ENCODE assay signal across 19 cellular contexts in genomic region chr2:28321426-28321825, GRCh38.
A peak's percentile ranks its signal among the peaks of the same experiment; 100 is the strongest.
DNase-seq lines count a peak whose midpoint lies in the region; ATAC-seq and TF ChIP-seq lines count a peak whose summit lies in the region.
"Had no signal": no experiment of that assay in that cellular context is flagged by ENCODE, and none has a peak within 500 bp of the region (broad histone marks: within the 10 kb centered on the region; RNA-seq: fewer than 3 reads in every experiment).

No MANE protein-coding gene starts in this region.

- peaks cover 7% of the 10 kb centered on the region for H3K9me1 ChIP-seq in IMR-90 (ENCODE audit: insufficient read depth, low read length)

- H3K36me3 ChIP-seq in IMR-90 (ENCODE audit: control insufficient read depth, insufficient read depth, low read length) (no peaks in the 10 kb centered on the region), ectodermal cell (ENCODE audit: control insufficient read depth, insufficient read depth, low read length) (no peaks in the 10 kb centered on the region), breast epithelium (no peaks in the 10 kb centered on the region)
- H3K36me3 ChIP-seq: tibial artery had no signal

- 60% methylated on average over 1 of the region's 4 CpGs; no CpG with 5 or more reads in 1 of the 2 experiments for WGBS in IMR-90 (ENCODE audit: extremely low coverage in 2 of 2, insufficient read length in 1 of 2), 2 experiments
- whole genome bisulfite sequencing in ectodermal cell, 2 experiments: 11% methylated on average over 4 of the region's 4 CpGs

- intact Hi-C loops in IMR-90 (cut with micrococcal nuclease) (no loop called here), breast epithelium (cut with DNase I; ENCODE audit: low total_unique reads) (no loop called here)

- no peak for TF ChIP-seq CTCF in IMR-90 (conservative IDR thresholded peaks at IDR 0.05; ENCODE audit: low read depth, low read length)
- TF ChIP-seq CTCF in breast epithelium (IDR thresholded peaks at IDR 0.05): no peak

- no peak overlapping the region for H4K8ac ChIP-seq in IMR-90 (ENCODE audit: low read depth in 2 of 2, low read length in 2 of 2)

- H3K23ac ChIP-seq in IMR-90 (ENCODE audit: low read depth, low read length): no peak overlapping the region

- H3K4me3 ChIP-seq in IMR-90 (ENCODE audit: insufficient read depth, low read depth, low read length): no peak overlapping the region
- no peak overlapping the region for H3K4me3 ChIP-seq in ectodermal cell (ENCODE audit: insufficient read depth, low read depth, low read length)
- H3K4me3 ChIP-seq in breast epithelium: no peak overlapping the region
- H3K4me3 ChIP-seq: adrenal gland, K562, left lung, tibial artery had no signal

- H2AK9ac ChIP-seq in IMR-90 (replicated peaks; ENCODE audit: low read depth, low read length, poor library complexity): no peak overlapping the region

- ATAC-seq in IMR-90 (ENCODE audit: low read depth) (no peak), GM21576 (IDR thresholded peaks at IDR 0.05; ENCODE audit: unreplicated experiment) (no peak)
- ATAC-seq: K562; left lung; stimulated activated effector memory CD8-positive, alpha-beta T cell treated with anti-CD3 and anti-CD28 coated beads, Interleukin-12 subunit alpha, Interleukin-12 subunit beta, amount 100 ng/mL, for 72 hours; T-helper 17 cell had no signal

- peak overlapping the region; percentile 4; the same call in 1 of the 2 replicates for H2BK120ac ChIP-seq in IMR-90 (ENCODE audit: low read depth, low read length)

- H3K79me1 ChIP-seq in IMR-90 (ENCODE audit: low read depth in 1 of 2, low read length in 2 of 2): no peaks in the 10 kb centered on the region

- no peaks in the 10 kb centered on the region for H3K27me3 ChIP-seq in IMR-90 (ENCODE audit: control insufficient read depth, insufficient read depth, low read length)
- H3K27me3 ChIP-seq in ectodermal cell (ENCODE audit: control insufficient read depth, insufficient read depth, low read length, poor library complexity, severe bottlenecking): no peaks in the 10 kb centered on the region
- H3K27me3 ChIP-seq in breast epithelium: no peaks in the 10 kb centered on the region
- H3K27me3 ChIP-seq: adrenal gland, left lung, tibial artery had no signal

- H3K56ac ChIP-seq in IMR-90 (ENCODE audit: extremely low read depth, insufficient read depth, low read length): no peak overlapping the region

- peak; percentile 59 for DNase-seq in IMR-90
- peak; percentile 45 for DNase-seq in iPS-NIHi7 (ENCODE audit: extremely low spot score)
- peak; percentile 28 for DNase-seq in stromal cell of bone marrow (ENCODE audit: low read depth)
- no peak for DNase-seq in breast epithelium (ENCODE audit: low spot score in 2 of 2)
- no peak for DNase-seq in NCI-H748 (lab: John Stamatoyannopoulos, UW; ENCODE audit: unreplicated experiment)
- DNase-seq: activated B cell treated with CpG ODN at 0.5 μM for 24 hours, DMS53, left lung, NCI-H524, OCI-M1, SIG-M5, T-helper 17 cell, tibial artery had no signal

- dilution Hi-C loops in IMR-90 (cut with HindIII; ENCODE audit: low sequenced_read_pairs, unreplicated experiment): no loop called here

- H2AFZ ChIP-seq in IMR-90 (replicated peaks; ENCODE audit: low read length, poor library complexity): no peak overlapping the region

- no peak overlapping the region for H4K5ac ChIP-seq in IMR-90 (ENCODE audit: low read depth, low read length)

- no peak overlapping the region; the same call in 1 of the 2 replicates for H3K4ac ChIP-seq in IMR-90 (ENCODE audit: low read depth, low read length)

- no peak for TF ChIP-seq RAD21 in IMR-90 (IDR thresholded peaks at IDR 0.05; ENCODE audit: low read length)

- H3K18ac ChIP-seq in IMR-90 (ENCODE audit: low read depth, low read length): no peak overlapping the region

- CTCF ChIA-PET in IMR-90 (lab: Yijun Ruan, JAX): no interaction called here

- no peak overlapping the region for H2BK15ac ChIP-seq in IMR-90 (ENCODE audit: low read depth, low read length)

- H3K27ac ChIP-seq in IMR-90 (ENCODE audit: insufficient read depth, low read length) (no peak overlapping the region), ectodermal cell (ENCODE audit: insufficient read depth, low read depth, low read length, poor library complexity, severe bottlenecking) (peak overlapping the region; percentile 71), breast epithelium (peak overlapping the region in 1 of 2 donors; percentile 20)
- H3K27ac ChIP-seq: adrenal gland, C4-2B, left lung had no signal

- 0 out of 2 replicates have a peak overlapping the region, but pooled peaks have one; percentile 0 for H3K14ac ChIP-seq in IMR-90 (replicated peaks; ENCODE audit: low read depth, low read length)

- H4K20me1 ChIP-seq in IMR-90 (ENCODE audit: insufficient read depth, low read length): no peaks in the 10 kb centered on the region

- H2BK5ac ChIP-seq in IMR-90 (ENCODE audit: low read depth, low read length, poor library complexity, severe bottlenecking): no peak overlapping the region

- H3K4me2 ChIP-seq in IMR-90 (ENCODE audit: low read depth, low read length): no peak overlapping the region

- in situ Hi-C loops in IMR-90 (cut with MboI; ENCODE audit: low sequenced_read_pairs): no loop called here

- TF ChIP-seq POLR2A in IMR-90 (IDR thresholded peaks at IDR 0.05; ENCODE audit: low read depth, low read length) (no peak), breast epithelium (IDR thresholded peaks at IDR 0.05) (no peak)

- BruUV-seq in IMR-90 (replicated peaks; lab: Mats Ljungman, UMichigan): no TSS peak

- 0 out of 2 replicates have a peak overlapping the region, but pooled peaks have one; percentile 2 for H4K91ac ChIP-seq in IMR-90 (ENCODE audit: insufficient read depth, low read depth, low read length)

- H2AK5ac ChIP-seq in IMR-90 (ENCODE audit: low read depth, low read length): peak overlapping the region; percentile 5; the same call in 1 of the 2 replicates

- H3K4me1 ChIP-seq in IMR-90 (ENCODE audit: control insufficient read depth, insufficient read depth, low read length): peaks cover 16% of the 10 kb centered on the region
- peaks cover 65% of the 10 kb centered on the region for H3K4me1 ChIP-seq in ectodermal cell (ENCODE audit: control insufficient read depth, insufficient read depth, low read length)
- no peaks in the 10 kb centered on the region for H3K4me1 ChIP-seq in breast epithelium

- no peak overlapping the region for H2BK20ac ChIP-seq in IMR-90 (ENCODE audit: low read depth, low read length)

- H3K9me3 ChIP-seq in IMR-90 (ENCODE audit: control insufficient read depth, insufficient read depth, low read length) (no peaks in the 10 kb centered on the region), ectodermal cell (ENCODE audit: control insufficient read depth, low read length) (no peaks in the 10 kb centered on the region), breast epithelium (no peaks in the 10 kb centered on the region)
- H3K9me3 ChIP-seq: adrenal gland, left lung, tibial artery had no signal

- POLR2A ChIA-PET in IMR-90 (lab: Charles Lee; ENCODE audit: unreplicated experiment): no interaction called here

- no peak overlapping the region for H3K9ac ChIP-seq in IMR-90 (ENCODE audit: low read depth, low read length)

TF ChIP-seq in IMR-90, 13 proteins besides CTCF, POLR2A, EP300 and RAD21:
- no peak for TF ChIP-seq BHLHE40 (IDR thresholded peaks at IDR 0.05; ENCODE audit: low read depth, low read length)
- TF ChIP-seq CHD1 (IDR thresholded peaks at IDR 0.05; ENCODE audit: low read depth, low read length): no peak
- TF ChIP-seq USF2 (IDR thresholded peaks at IDR 0.05; ENCODE audit: low read depth, low read length): no peak
- no peak for TF ChIP-seq RCOR1 (IDR thresholded peaks at IDR 0.05; ENCODE audit: insufficient replicate concordance, low read length)
- TF ChIP-seq CEBPB (IDR thresholded peaks at IDR 0.05; ENCODE audit: low read depth, low read length): no peak
- TF ChIP-seq SMC3 (IDR thresholded peaks at IDR 0.05; ENCODE audit: low read depth, low read length): no peak
- TF ChIP-seq MAFK (IDR thresholded peaks at IDR 0.05; ENCODE audit: low read depth, low read length): no peak
- no peak for TF ChIP-seq MAZ (IDR thresholded peaks at IDR 0.05; ENCODE audit: borderline replicate concordance, low read depth, low read length)
- TF ChIP-seq NFE2L2 (IDR thresholded peaks at IDR 0.05; ENCODE audit: low read depth, low read length): no peak
- TF ChIP-seq ELK1 (IDR thresholded peaks at IDR 0.05; ENCODE audit: borderline replicate concordance, low read depth, low read length): no peak
- TF ChIP-seq RFX5 (IDR thresholded peaks at IDR 0.05; ENCODE audit: low read depth, low read length): no peak
- no peak for TF ChIP-seq MXI1 (IDR thresholded peaks at IDR 0.05; ENCODE audit: borderline replicate concordance, low read depth, low read length)
- no peak for TF ChIP-seq FOS (IDR thresholded peaks at IDR 0.05; ENCODE audit: low read depth, low read length)

Comparison
In these comparisons a context has a peak if more than half of its experiments do, and no peak if none do; other contexts are left out.
1. DNase-seq: peak in IMR-90 (single experiment), iPS-NIHi7 (single experiment) and stromal cell of bone marrow (single experiment); none in breast epithelium (0 of 2) and NCI-H748 (single experiment).